ENCODE assay signal across 22 cellular contexts in genomic region chr19:21705393-21705792, GRCh38.
"Had no signal": no experiment of that assay in that cellular context is flagged by ENCODE, and none has a peak within 500 bp of the region (broad histone marks: within the 10 kb centered on the region; RNA-seq: fewer than 3 reads in every experiment).

No MANE protein-coding gene starts in this region.

- H3K27ac ChIP-seq: colonic mucosa, hepatocyte, neutrophil, psoas muscle, right lobe of liver, suprapubic skin, thyroid gland had no signal

- H3K36me3 ChIP-seq: colonic mucosa, neutrophil, right lobe of liver, suprapubic skin, thyroid gland had no signal

- H3K27me3 ChIP-seq: colonic mucosa, hepatocyte, neutrophil, right lobe of liver, suprapubic skin, thyroid gland had no signal

- ATAC-seq: left lobe of liver; mucosa of descending colon; naive thymus-derived CD8-positive, alpha-beta T cell; psoas muscle; right lobe of liver; stimulated activated effector memory CD8-positive, alpha-beta T cell treated with anti-CD3 and anti-CD28 coated beads, Interleukin-12 subunit alpha, Interleukin-12 subunit beta, amount 100 ng/mL, for 72 hours; stimulated activated naive CD8-positive, alpha-beta T cell treated with anti-CD3 and anti-CD28 coated beads, Interleukin-15, Interleukin-2, amounts not matched to agents 100 U/mL and 50 U/mL, for 24 hours had no signal

- H3K9me3 ChIP-seq: colonic mucosa, neutrophil, right lobe of liver, suprapubic skin, thyroid gland had no signal

- H3K4me1 ChIP-seq: colonic mucosa, psoas muscle, right lobe of liver, suprapubic skin, thyroid gland had no signal

- H3K4me3 ChIP-seq: colonic mucosa, hepatocyte, mucosa of descending colon, psoas muscle, right lobe of liver, suprapubic skin, thyroid gland had no signal

- DNase-seq: colonic mucosa; effector CD4-positive, alpha-beta T cell; endodermal cell; erythroblast; foreskin melanocyte; head of caudate nucleus; islet precursor cell; mammary epithelial cell; mucosa of descending colon; naive thymus-derived CD8-positive, alpha-beta T cell; psoas muscle; retina; right lobe of liver; stimulated activated CD4-positive, alpha-beta T cell treated with anti-CD3 and anti-CD28 coated beads, Interleukin-4, amount 100 ng/mL, for 1 hour; stimulated activated CD8-positive, alpha-beta memory T cell treated with anti-CD3 and anti-CD28 coated beads, Interleukin-4, amount 100 ng/mL, for 48 hours; stimulated activated naive CD8-positive, alpha-beta T cell treated with anti-CD3 and anti-CD28 coated beads, Interleukin-15, Interleukin-2, amounts not matched to agents 100 U/mL and 50 U/mL, for 24 hours; thyroid gland had no signal
